In the genomic region with DNA sequence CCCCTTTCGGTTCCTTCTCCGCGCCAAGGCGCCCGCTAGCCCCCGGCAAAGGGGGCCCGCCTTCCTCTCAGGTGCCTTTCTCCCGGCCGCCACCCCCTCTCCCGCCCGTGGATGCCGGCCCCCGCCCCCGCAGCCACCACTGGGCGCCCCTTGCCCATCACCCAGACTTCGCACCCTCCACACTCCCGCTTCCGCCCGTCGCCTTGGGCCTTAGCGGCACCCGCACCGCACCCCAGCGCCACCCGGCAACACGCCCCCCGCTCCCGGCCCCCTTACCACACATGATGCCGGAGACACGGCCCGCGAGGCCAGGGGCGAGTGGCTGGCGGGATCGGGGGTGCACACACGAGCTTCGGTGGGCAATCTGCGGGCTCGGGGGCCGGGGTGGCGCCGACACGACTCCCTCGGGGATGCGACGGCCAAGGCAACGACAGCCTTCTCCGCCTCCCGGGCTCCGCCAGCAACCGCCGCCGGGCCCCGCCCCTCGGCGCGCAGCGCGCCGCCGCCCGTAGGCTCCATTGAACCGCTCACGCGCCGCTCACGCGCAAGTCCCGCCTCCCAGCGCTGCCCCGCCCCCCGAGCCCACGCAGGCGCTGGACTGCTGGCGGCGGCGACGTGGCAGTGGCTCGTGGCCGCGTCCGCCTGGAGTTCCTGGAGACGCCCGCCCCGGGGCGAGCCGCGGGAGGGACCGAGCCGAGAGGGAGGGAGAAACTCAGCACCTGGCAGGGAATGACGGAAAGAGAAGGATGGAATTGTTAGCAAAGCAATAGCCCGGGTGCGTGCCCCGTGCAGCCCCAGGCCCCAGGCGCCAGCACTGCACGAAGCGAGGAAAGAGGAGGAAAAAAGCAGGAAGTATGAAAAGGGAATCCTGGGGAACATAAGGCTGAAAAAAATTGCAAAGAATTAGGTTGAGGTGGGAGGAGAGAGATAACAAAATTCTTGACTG, we compare ENCODE assay signal across 1 cellular context.
A peak's percentile ranks its signal among the peaks of the same experiment; 100 is the strongest.
TF ChIP-seq lines count a peak whose summit lies in the region.

A gene (minus strand): TSS at position 439 of the 946 bp plus-strand sequence. CDS start 156 bp downstream, at position 283.

TF ChIP-seq in WTC11, 78 proteins besides CTCF, POLR2A, EP300 and RAD21 (continued from another document and continues in another):
- TF ChIP-seq ZNF396 (CRISPR knock-in tag; IDR thresholded peaks at IDR 0.05; ENCODE audit: borderline replicate concordance): no peak
- TF ChIP-seq, protein P1, sequence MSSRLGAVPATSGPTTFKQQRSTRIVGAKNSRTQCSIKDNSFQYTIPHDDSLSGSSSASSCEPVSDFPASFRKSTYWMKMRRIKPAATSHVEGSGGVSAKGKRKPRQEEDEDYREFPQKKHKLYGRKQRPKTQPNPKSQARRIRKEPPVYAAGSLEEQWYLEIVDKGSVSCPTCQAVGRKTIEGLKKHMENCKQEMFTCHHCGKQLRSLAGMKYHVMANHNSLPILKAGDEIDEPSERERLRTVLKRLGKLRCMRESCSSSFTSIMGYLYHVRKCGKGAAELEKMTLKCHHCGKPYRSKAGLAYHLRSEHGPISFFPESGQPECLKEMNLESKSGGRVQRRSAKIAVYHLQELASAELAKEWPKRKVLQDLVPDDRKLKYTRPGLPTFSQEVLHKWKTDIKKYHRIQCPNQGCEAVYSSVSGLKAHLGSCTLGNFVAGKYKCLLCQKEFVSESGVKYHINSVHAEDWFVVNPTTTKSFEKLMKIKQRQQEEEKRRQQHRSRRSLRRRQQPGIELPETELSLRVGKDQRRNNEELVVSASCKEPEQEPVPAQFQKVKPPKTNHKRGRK (CRISPR knock-in tag; IDR thresholded peaks at IDR 0.05; ENCODE audit: borderline replicate concordance): no peak
- TF ChIP-seq ELF4 (CRISPR knock-in tag; IDR thresholded peaks at IDR 0.05; ENCODE audit: low read depth): no peak
- TF ChIP-seq, protein P2, sequence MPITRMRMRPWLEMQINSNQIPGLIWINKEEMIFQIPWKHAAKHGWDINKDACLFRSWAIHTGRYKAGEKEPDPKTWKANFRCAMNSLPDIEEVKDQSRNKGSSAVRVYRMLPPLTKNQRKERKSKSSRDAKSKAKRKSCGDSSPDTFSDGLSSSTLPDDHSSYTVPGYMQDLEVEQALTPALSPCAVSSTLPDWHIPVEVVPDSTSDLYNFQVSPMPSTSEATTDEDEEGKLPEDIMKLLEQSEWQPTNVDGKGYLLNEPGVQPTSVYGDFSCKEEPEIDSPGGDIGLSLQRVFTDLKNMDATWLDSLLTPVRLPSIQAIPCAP (CRISPR knock-in tag; IDR thresholded peaks at IDR 0.05): 0 out of 2 replicates have a peak, but pooled peaks have one; percentile 75
- peak; percentile 60; the same call in 1 of the 2 replicates for TF ChIP-seq RELA (CRISPR knock-in tag; IDR thresholded peaks at IDR 0.05; ENCODE audit: borderline replicate concordance)
- TF ChIP-seq, protein P3, sequence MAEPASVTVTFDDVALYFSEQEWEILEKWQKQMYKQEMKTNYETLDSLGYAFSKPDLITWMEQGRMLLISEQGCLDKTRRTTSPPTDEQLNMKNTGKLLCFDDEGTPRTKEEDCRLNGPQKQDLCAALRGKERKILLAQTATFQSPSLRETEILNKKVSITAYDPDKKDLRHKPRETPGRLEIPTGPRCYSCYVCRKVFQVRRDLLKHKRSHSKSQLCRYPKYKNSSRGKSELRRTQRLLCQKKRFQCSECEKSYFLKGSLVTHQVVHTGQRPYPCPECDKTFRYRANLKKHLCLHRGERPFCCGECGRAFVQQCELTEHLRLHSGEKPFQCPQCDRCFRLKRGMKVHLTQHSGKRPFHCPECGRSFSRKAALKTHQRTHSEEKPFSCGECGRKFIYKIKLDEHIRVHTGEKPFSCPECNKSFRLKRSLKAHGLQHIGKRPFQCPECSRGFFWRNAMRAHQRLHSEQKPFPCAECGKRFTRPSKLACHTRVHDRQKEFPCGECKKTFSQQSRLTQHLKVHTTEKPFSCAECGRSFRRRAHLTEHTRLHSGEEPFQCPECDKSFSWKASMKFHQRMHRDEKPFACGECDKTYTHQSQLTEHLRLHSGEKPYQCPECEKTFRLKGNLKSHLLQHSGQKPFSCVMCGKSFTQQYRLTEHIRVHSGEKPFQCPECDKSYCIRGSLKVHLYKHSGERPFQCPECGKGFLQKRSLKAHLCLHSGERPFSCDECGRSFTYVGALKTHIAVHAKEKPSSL (CRISPR knock-in tag; conservative IDR thresholded peaks at IDR 0.05): no peak
- TF ChIP-seq, protein P4, sequence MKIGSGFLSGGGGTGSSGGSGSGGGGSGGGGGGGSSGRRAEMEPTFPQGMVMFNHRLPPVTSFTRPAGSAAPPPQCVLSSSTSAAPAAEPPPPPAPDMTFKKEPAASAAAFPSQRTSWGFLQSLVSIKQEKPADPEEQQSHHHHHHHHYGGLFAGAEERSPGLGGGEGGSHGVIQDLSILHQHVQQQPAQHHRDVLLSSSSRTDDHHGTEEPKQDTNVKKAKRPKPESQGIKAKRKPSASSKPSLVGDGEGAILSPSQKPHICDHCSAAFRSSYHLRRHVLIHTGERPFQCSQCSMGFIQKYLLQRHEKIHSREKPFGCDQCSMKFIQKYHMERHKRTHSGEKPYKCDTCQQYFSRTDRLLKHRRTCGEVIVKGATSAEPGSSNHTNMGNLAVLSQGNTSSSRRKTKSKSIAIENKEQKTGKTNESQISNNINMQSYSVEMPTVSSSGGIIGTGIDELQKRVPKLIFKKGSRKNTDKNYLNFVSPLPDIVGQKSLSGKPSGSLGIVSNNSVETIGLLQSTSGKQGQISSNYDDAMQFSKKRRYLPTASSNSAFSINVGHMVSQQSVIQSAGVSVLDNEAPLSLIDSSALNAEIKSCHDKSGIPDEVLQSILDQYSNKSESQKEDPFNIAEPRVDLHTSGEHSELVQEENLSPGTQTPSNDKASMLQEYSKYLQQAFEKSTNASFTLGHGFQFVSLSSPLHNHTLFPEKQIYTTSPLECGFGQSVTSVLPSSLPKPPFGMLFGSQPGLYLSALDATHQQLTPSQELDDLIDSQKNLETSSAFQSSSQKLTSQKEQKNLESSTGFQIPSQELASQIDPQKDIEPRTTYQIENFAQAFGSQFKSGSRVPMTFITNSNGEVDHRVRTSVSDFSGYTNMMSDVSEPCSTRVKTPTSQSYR (CRISPR knock-in tag; IDR thresholded peaks at IDR 0.05): peak; percentile 21; the same call in 1 of the 2 replicates
- TF ChIP-seq ETV6 (CRISPR knock-in tag; IDR thresholded peaks at IDR 0.05): peak; percentile 92
- TF ChIP-seq, protein P5, sequence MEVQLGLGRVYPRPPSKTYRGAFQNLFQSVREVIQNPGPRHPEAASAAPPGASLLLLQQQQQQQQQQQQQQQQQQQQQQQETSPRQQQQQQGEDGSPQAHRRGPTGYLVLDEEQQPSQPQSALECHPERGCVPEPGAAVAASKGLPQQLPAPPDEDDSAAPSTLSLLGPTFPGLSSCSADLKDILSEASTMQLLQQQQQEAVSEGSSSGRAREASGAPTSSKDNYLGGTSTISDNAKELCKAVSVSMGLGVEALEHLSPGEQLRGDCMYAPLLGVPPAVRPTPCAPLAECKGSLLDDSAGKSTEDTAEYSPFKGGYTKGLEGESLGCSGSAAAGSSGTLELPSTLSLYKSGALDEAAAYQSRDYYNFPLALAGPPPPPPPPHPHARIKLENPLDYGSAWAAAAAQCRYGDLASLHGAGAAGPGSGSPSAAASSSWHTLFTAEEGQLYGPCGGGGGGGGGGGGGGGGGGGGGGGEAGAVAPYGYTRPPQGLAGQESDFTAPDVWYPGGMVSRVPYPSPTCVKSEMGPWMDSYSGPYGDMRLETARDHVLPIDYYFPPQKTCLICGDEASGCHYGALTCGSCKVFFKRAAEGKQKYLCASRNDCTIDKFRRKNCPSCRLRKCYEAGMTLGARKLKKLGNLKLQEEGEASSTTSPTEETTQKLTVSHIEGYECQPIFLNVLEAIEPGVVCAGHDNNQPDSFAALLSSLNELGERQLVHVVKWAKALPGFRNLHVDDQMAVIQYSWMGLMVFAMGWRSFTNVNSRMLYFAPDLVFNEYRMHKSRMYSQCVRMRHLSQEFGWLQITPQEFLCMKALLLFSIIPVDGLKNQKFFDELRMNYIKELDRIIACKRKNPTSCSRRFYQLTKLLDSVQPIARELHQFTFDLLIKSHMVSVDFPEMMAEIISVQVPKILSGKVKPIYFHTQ (CRISPR knock-in tag; IDR thresholded peaks at IDR 0.05): no peak
- TF ChIP-seq, protein P6, sequence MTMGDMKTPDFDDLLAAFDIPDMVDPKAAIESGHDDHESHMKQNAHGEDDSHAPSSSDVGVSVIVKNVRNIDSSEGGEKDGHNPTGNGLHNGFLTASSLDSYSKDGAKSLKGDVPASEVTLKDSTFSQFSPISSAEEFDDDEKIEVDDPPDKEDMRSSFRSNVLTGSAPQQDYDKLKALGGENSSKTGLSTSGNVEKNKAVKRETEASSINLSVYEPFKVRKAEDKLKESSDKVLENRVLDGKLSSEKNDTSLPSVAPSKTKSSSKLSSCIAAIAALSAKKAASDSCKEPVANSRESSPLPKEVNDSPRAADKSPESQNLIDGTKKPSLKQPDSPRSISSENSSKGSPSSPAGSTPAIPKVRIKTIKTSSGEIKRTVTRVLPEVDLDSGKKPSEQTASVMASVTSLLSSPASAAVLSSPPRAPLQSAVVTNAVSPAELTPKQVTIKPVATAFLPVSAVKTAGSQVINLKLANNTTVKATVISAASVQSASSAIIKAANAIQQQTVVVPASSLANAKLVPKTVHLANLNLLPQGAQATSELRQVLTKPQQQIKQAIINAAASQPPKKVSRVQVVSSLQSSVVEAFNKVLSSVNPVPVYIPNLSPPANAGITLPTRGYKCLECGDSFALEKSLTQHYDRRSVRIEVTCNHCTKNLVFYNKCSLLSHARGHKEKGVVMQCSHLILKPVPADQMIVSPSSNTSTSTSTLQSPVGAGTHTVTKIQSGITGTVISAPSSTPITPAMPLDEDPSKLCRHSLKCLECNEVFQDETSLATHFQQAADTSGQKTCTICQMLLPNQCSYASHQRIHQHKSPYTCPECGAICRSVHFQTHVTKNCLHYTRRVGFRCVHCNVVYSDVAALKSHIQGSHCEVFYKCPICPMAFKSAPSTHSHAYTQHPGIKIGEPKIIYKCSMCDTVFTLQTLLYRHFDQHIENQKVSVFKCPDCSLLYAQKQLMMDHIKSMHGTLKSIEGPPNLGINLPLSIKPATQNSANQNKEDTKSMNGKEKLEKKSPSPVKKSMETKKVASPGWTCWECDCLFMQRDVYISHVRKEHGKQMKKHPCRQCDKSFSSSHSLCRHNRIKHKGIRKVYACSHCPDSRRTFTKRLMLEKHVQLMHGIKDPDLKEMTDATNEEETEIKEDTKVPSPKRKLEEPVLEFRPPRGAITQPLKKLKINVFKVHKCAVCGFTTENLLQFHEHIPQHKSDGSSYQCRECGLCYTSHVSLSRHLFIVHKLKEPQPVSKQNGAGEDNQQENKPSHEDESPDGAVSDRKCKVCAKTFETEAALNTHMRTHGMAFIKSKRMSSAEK (CRISPR knock-in tag; IDR thresholded peaks at IDR 0.05; ENCODE audit: borderline replicate concordance): no peak
- TF ChIP-seq CBFB (CRISPR knock-in tag; IDR thresholded peaks at IDR 0.05; ENCODE audit: low read depth): peak; percentile 54; the same call in 1 of the 2 replicates
- TF ChIP-seq, protein P7, sequence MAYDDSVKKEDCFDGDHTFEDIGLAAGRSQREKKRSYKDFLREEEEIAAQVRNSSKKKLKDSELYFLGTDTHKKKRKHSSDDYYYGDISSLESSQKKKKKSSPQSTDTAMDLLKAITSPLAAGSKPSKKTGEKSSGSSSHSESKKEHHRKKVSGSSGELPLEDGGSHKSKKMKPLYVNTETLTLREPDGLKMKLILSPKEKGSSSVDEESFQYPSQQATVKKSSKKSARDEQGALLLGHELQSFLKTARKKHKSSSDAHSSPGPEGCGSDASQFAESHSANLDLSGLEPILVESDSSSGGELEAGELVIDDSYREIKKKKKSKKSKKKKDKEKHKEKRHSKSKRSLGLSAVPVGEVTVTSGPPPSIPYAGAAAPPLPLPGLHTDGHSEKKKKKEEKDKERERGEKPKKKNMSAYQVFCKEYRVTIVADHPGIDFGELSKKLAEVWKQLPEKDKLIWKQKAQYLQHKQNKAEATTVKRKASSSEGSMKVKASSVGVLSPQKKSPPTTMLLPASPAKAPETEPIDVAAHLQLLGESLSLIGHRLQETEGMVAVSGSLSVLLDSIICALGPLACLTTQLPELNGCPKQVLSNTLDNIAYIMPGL (CRISPR knock-in tag; IDR thresholded peaks at IDR 0.05): no peak; the same call in 1 of the 2 replicates
- TF ChIP-seq SMAD3 (CRISPR knock-in tag; IDR thresholded peaks at IDR 0.05; ENCODE audit: borderline replicate concordance): peak; percentile 52; the same call in 1 of the 2 replicates
- TF ChIP-seq, protein P8, sequence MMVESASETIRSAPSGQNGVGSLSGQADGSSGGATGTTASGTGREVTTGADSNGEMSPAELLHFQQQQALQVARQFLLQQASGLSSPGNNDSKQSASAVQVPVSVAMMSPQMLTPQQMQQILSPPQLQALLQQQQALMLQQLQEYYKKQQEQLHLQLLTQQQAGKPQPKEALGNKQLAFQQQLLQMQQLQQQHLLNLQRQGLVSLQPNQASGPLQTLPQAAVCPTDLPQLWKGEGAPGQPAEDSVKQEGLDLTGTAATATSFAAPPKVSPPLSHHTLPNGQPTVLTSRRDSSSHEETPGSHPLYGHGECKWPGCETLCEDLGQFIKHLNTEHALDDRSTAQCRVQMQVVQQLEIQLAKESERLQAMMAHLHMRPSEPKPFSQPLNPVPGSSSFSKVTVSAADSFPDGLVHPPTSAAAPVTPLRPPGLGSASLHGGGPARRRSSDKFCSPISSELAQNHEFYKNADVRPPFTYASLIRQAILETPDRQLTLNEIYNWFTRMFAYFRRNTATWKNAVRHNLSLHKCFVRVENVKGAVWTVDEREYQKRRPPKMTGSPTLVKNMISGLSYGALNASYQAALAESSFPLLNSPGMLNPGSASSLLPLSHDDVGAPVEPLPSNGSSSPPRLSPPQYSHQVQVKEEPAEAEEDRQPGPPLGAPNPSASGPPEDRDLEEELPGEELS (CRISPR knock-in tag; IDR thresholded peaks at IDR 0.05): peak; percentile 83
- peak; percentile 94 for TF ChIP-seq TP53 (CRISPR knock-in tag; IDR thresholded peaks at IDR 0.05)
- TF ChIP-seq HMGA2 (CRISPR knock-in tag; IDR thresholded peaks at IDR 0.05): no peak
- TF ChIP-seq, protein P9, sequence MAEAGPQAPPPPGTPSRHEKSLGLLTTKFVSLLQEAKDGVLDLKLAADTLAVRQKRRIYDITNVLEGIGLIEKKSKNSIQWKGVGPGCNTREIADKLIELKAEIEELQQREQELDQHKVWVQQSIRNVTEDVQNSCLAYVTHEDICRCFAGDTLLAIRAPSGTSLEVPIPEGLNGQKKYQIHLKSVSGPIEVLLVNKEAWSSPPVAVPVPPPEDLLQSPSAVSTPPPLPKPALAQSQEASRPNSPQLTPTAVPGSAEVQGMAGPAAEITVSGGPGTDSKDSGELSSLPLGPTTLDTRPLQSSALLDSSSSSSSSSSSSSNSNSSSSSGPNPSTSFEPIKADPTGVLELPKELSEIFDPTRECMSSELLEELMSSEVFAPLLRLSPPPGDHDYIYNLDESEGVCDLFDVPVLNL (CRISPR knock-in tag; IDR thresholded peaks at IDR 0.05; ENCODE audit: borderline replicate concordance, low read depth): no peak; the same call in 1 of the 2 replicates
- no peak for TF ChIP-seq GTF2I (CRISPR knock-in tag; conservative IDR thresholded peaks at IDR 0.05)
- peak; percentile 54 for TF ChIP-seq GABPB1 (CRISPR knock-in tag; IDR thresholded peaks at IDR 0.05)
- TF ChIP-seq ZNF423 (CRISPR knock-in tag; IDR thresholded peaks at IDR 0.05): no peak
- peak; percentile 70; the same call in 1 of the 2 replicates for TF ChIP-seq JUN (CRISPR knock-in tag; IDR thresholded peaks at IDR 0.05)
- 0 out of 2 replicates have a peak, but pooled peaks have one; percentile 57 for TF ChIP-seq SMAD4 (CRISPR knock-in tag; IDR thresholded peaks at IDR 0.05)
- no peak for TF ChIP-seq SOX15 (CRISPR knock-in tag; IDR thresholded peaks at IDR 0.05)
- TF ChIP-seq CREB1 (CRISPR knock-in tag; IDR thresholded peaks at IDR 0.05): no peak
- TF ChIP-seq NFATC4 (CRISPR knock-in tag; IDR thresholded peaks at IDR 0.05): no peak
- TF ChIP-seq ZNF416 (CRISPR knock-in tag; IDR thresholded peaks at IDR 0.05): no peak
